8 cellular contexts compared by ENCODE assay signal in genomic region chr1:95232646-95233320, GRCh38. TPM values are rescaled to one million over a fixed set of nuclear protein-coding genes. Genes with fewer than 3 reads are reported as not detected.
DNase-seq lines count a peak whose midpoint lies in the region; ATAC-seq and TF ChIP-seq lines count a peak whose summit lies in the region.

No MANE protein-coding gene starts in this region.

- no peak overlapping the region for H2BK15ac ChIP-seq in mesenchymal stem cell (ENCODE audit: low read depth, poor library complexity, severe bottlenecking)

- peak overlapping the region; percentile 87 for H3K4me3 ChIP-seq in colonic mucosa
- peak overlapping the region; percentile 85 to 95 for H3K4me3 ChIP-seq in mesenchymal stem cell (ENCODE audit: insufficient read depth in 1 of 2, low read depth in 1 of 2, low read length in 2 of 2)
- peak overlapping the region in 2 of 3 donors; percentile 58 to 64 for H3K4me3 ChIP-seq in thyroid gland (replicated peaks in 1 of 3)

- peak overlapping the region in 1 of 2 donors; percentile 86 for H3K9ac ChIP-seq in colonic mucosa (ENCODE audit: low read depth in 2 of 2, low read length in 2 of 2)
- H3K9ac ChIP-seq in mesenchymal stem cell (ENCODE audit: low read length) = peak overlapping the region; percentile 89

- H3K9me3 Mint-ChIP-seq in activated CD4-positive, alpha-beta T cell treated with anti-CD3 and anti-CD28 coated beads, Interleukin-2, amount 10 ng/mL, durations not matched to agents 24 days and 14 days = no peaks in the 10 kb centered on the region

- H3K4ac ChIP-seq in mesenchymal stem cell (ENCODE audit: low read depth in 1 of 2, low read length in 2 of 2) = peak overlapping the region in 1 of 2 experiments; percentile 24

- no peak overlapping the region for H3K14ac ChIP-seq in mesenchymal stem cell (ENCODE audit: low read length in 2 of 2)

- H3K27ac ChIP-seq in colonic mucosa = peak overlapping the region; percentile 86
- no peak overlapping the region for H3K27ac ChIP-seq in mesenchymal stem cell (ENCODE audit: low read length, poor library complexity, severe bottlenecking)
- H3K27ac ChIP-seq in thyroid gland = peak overlapping the region in 2 of 3 donors; percentile 76 to 92

- peaks cover 5% of the 10 kb centered on the region for H3K79me1 ChIP-seq in mesenchymal stem cell (replicated peaks; ENCODE audit: low read length, poor library complexity, severe bottlenecking)

- no peak overlapping the region for H2BK120ac ChIP-seq in mesenchymal stem cell (ENCODE audit: low read depth, low read length)

- H3K18ac ChIP-seq in mesenchymal stem cell (ENCODE audit: low read depth in 1 of 2, low read length in 2 of 2) = peak overlapping the region; percentile 44 to 95

- peak overlapping the region; percentile 90 for H3K4me2 ChIP-seq in mesenchymal stem cell (ENCODE audit: low read length, poor library complexity, severe bottlenecking)

- no peak overlapping the region for H2AFZ ChIP-seq in mesenchymal stem cell (ENCODE audit: low read depth, low read length)

- H3K23ac ChIP-seq in mesenchymal stem cell (ENCODE audit: low read length in 2 of 2) = no peak overlapping the region

- H3K9me3 ChIP-seq in colonic mucosa = no peaks in the 10 kb centered on the region
- no peaks in the 10 kb centered on the region for H3K9me3 ChIP-seq in mesenchymal stem cell (ENCODE audit: control insufficient read depth, low read length)
- no peaks in the 10 kb centered on the region for H3K9me3 ChIP-seq in thyroid gland

- TF ChIP-seq CTCF in colonic mucosa (IDR thresholded peaks at IDR 0.05) = no peak
- TF ChIP-seq CTCF in thyroid gland (IDR thresholded peaks at IDR 0.05) = no peak

- H2AK5ac ChIP-seq in mesenchymal stem cell (ENCODE audit: low read length, severe bottlenecking) = no peak overlapping the region

- TF ChIP-seq POLR2A in thyroid gland (IDR thresholded peaks at IDR 0.05) = no peak

- H4K91ac ChIP-seq in mesenchymal stem cell (ENCODE audit: low read length) = no peak overlapping the region

- peak overlapping the region; percentile 92 for H4K8ac ChIP-seq in mesenchymal stem cell (ENCODE audit: low read length)

- no peak overlapping the region for H2BK5ac ChIP-seq in mesenchymal stem cell (ENCODE audit: low read depth, low read length, poor library complexity, severe bottlenecking)

- intact Hi-C loops in activated CD4-positive, alpha-beta T cell treated with anti-CD3 and anti-CD28 coated beads, Interleukin-2, amount 10 ng/mL, durations not matched to agents 24 days and 14 days (cut with micrococcal nuclease) = loop anchor here (10.0 kb wide), 1 partner anchor 818 kb away; the partner anchor contains the start of gene ABCD3
- intact Hi-C loops in colonic mucosa (cut with DNase I) = loop anchor here (10.0 kb wide), 3 partner anchors 108 to 378 kb away; partner anchors contain the start of gene ALG14
- intact Hi-C loops in thyroid gland (cut with DNase I) = loop anchor here (10.0 kb wide), 1 partner anchor 148 kb away; no protein-coding TSS in a partner anchor

- H3K4me1 Mint-ChIP-seq in activated CD4-positive, alpha-beta T cell treated with anti-CD3 and anti-CD28 coated beads, Interleukin-2, amount 10 ng/mL, durations not matched to agents 24 days and 14 days = peaks cover 20% of the 10 kb centered on the region

- H3K4me1 ChIP-seq in colonic mucosa (no peaks in the 10 kb centered on the region), mesenchymal stem cell (ENCODE audit: control insufficient read depth, insufficient read depth, low read depth, low read length) (peaks cover 4% of the 10 kb centered on the region), thyroid gland (peaks cover 22 to 24% of the 10 kb centered on the region in 2 donors)

- H3K36me3 Mint-ChIP-seq in activated CD4-positive, alpha-beta T cell treated with anti-CD3 and anti-CD28 coated beads, Interleukin-2, amount 10 ng/mL, durations not matched to agents 24 days and 14 days (ENCODE audit: low read depth) = peaks cover 11% of the 10 kb centered on the region

- H3K27me3 ChIP-seq in colonic mucosa = no peaks in the 10 kb centered on the region
- H3K27me3 ChIP-seq in mesenchymal stem cell (ENCODE audit: control insufficient read depth in 1 of 2, insufficient read depth in 1 of 2, low read length in 2 of 2) = no peaks in the 10 kb centered on the region
- no peaks in the 10 kb centered on the region for H3K27me3 ChIP-seq in thyroid gland

- ATAC-seq in GM21447 (IDR thresholded peaks at IDR 0.05; ENCODE audit: unreplicated experiment) = no peak
- ATAC-seq in GM18867 (IDR thresholded peaks at IDR 0.05; ENCODE audit: unreplicated experiment) = no peak
- no peak for ATAC-seq in GM21390 (IDR thresholded peaks at IDR 0.05; ENCODE audit: unreplicated experiment)

- WGBS in mesenchymal stem cell = 62% methylated on average over 6 of the region's 8 CpGs
- 62 to 69% methylated on average over 8 of the region's 8 CpGs for WGBS in thyroid gland, 2 donors

- H3K27me3 Mint-ChIP-seq in activated CD4-positive, alpha-beta T cell treated with anti-CD3 and anti-CD28 coated beads, Interleukin-2, amount 10 ng/mL, durations not matched to agents 24 days and 14 days = peaks cover 35% of the 10 kb centered on the region

- H3K27ac Mint-ChIP-seq in activated CD4-positive, alpha-beta T cell treated with anti-CD3 and anti-CD28 coated beads, Interleukin-2, amount 10 ng/mL, durations not matched to agents 24 days and 14 days = no peak overlapping the region

- H3K36me3 ChIP-seq in colonic mucosa (no peaks in the 10 kb centered on the region), mesenchymal stem cell (ENCODE audit: control insufficient read depth in 1 of 2, insufficient read depth in 2 of 2, low read depth in 1 of 2, low read length in 2 of 2) (peaks cover 0 to 9% of the 10 kb centered on the region in 2 experiments), thyroid gland (no peaks in the 10 kb centered on the region)

- DNase-seq in activated CD4-positive, alpha-beta T cell treated with anti-CD3 and anti-CD28 coated beads, Interleukin-2, amount 10 ng/mL, durations not matched to agents 24 days and 14 days = no peak
- no peak for DNase-seq in activated CD4-positive, alpha-beta T cell treated with anti-CD3 and anti-CD28 coated beads, Interleukin-2, amount 50 U/mL, for 1 hour
- no peak for DNase-seq in colonic mucosa
- DNase-seq in mesenchymal stem cell = no peak
- no peak for DNase-seq in thyroid gland

- H2BK12ac ChIP-seq in mesenchymal stem cell (ENCODE audit: low read length in 2 of 2) = no peak overlapping the region

- peak overlapping the region; percentile 81 for H3K4me3 Mint-ChIP-seq in activated CD4-positive, alpha-beta T cell treated with anti-CD3 and anti-CD28 coated beads, Interleukin-2, amount 10 ng/mL, durations not matched to agents 24 days and 14 days

RNA-seq across cellular contexts. Expression of gene RWDD3, which starts 1.2 kb away (rescaled TPM):
- total RNA-seq in activated CD4-positive, alpha-beta T cell treated with anti-CD3 and anti-CD28 coated beads, Interleukin-2, amount 10 ng/mL, durations not matched to agents 24 days and 14 days = 11.6 and 12.0 TPM in 2 replicates
- total RNA-seq in colonic mucosa = 10 to 100 TPM; 12.9 to 22.0 TPM
- 24.2 TPM for polyA plus RNA-seq in mesenchymal stem cell (2013, experiment 1 of 2)
- polyA plus RNA-seq in mesenchymal stem cell (2013, experiment 2 of 2) = 25.0 TPM
- 10 to 100 TPM; 13.1 to 20.6 (median 16.5) TPM for total RNA-seq in thyroid gland
